In genomic region chr13:43994999-43995859, GRCh38 we compare ENCODE assay signal across 23 cellular contexts.
DNase-seq lines count a peak whose midpoint lies in the region; ATAC-seq and TF ChIP-seq lines count a peak whose summit lies in the region.
"Had no signal": no experiment of that assay in that cellular context is flagged by ENCODE, and none has a peak within 500 bp of the region (broad histone marks: within the 10 kb centered on the region; RNA-seq: fewer than 3 reads in every experiment).

No MANE protein-coding gene starts in this region.

- H3K9me3 ChIP-seq in HEK293 (ENCODE audit: control insufficient read depth, insufficient read depth, low read depth, low read length) (no peaks in the 10 kb centered on the region; the same call in 1 of the 2 replicates), mucosa of descending colon (peaks cover 19% of the 10 kb centered on the region)
- H3K9me3 ChIP-seq: SK-N-SH had no signal

- no peak overlapping the region for H3K27ac Mint-ChIP-seq in T-cell
- H3K27ac Mint-ChIP-seq: CD14-positive monocyte had no signal

- POLR2A ChIA-PET in HEK293 (lab: Yijun Ruan, JAX), result no interaction called here
- POLR2A ChIA-PET in T-cell (lab: Charles Lee), result no interaction called here

- DNase-seq in DMS53 (lab: John Stamatoyannopoulos, UW), result peak; percentile 49
- DNase-seq in DMS53 treated with DMSO at 0.1 percent for 48 hours (lab: John Stamatoyannopoulos, UW; ENCODE audit: unreplicated experiment), result no peak
- DNase-seq in NCI-H69 (lab: John Stamatoyannopoulos, UW), result peak; percentile 13
- DNase-seq in mucosa of descending colon, result peak in 1 of 3 donors; percentile 38
- DNase-seq in T-cell, result no peak
- DNase-seq: COR-L47, DMS 273 treated with DMSO at 0.1 percent for 48 hours, GOT3, IMR-90, Karpas-422, MG63, NCI-H1048, NCI-H1694, NCI-H2081 treated with DMSO at 0.1 percent for 48 hours, NCI-H446 treated with DMSO at 0.1 percent for 48 hours, RPMI8226, SHP77 treated with DMSO at 0.1 percent for 48 hours, SK-N-SH had no signal

- no peaks in the 10 kb centered on the region for H3K36me3 Mint-ChIP-seq in T-cell
- H3K36me3 Mint-ChIP-seq: CD14-positive monocyte had no signal

- CTCF ChIA-PET in HEK293 (lab: Yijun Ruan, JAX) (interaction anchor here (1.2 kb wide), 1 partner anchor 32 kb away, joined by 3 read pairs; no protein-coding TSS in a partner anchor), T-cell (lab: Charles Lee) (no interaction called here)

- H3K36me3 ChIP-seq in HEK293 (ENCODE audit: control insufficient read depth in 2 of 2, insufficient read depth in 1 of 2, low read length in 2 of 2), result no peaks in the 10 kb centered on the region
- no peaks in the 10 kb centered on the region for H3K36me3 ChIP-seq in mucosa of descending colon (ENCODE audit: low read depth)
- H3K36me3 ChIP-seq: MG63 had no signal

- no peak for TF ChIP-seq CTCF in HEK293 (tag by site-specific recombination; IDR thresholded peaks at IDR 0.05)
- TF ChIP-seq CTCF in mucosa of descending colon (IDR thresholded peaks at IDR 0.05), result no peak

- H3K4me1 ChIP-seq in HEK293 (ENCODE audit: control insufficient read depth, insufficient read depth, low read length) (no peaks in the 10 kb centered on the region), mucosa of descending colon (ENCODE audit: low read depth) (no peaks in the 10 kb centered on the region)

- no peak overlapping the region for H3K4me3 ChIP-seq in HEK293 (ENCODE audit: low read depth, low read length)
- H3K4me3 ChIP-seq in mucosa of descending colon, result no peak overlapping the region
- H3K4me3 ChIP-seq: MG63 had no signal

- peaks cover 4 to 14% of the 10 kb centered on the region in 2 donors for H3K27me3 Mint-ChIP-seq in T-cell

- peaks cover 0 to 14% (median 14%) of the 10 kb centered on the region in 3 donors for H3K9me3 Mint-ChIP-seq in T-cell

- intact Hi-C loops in mucosa of descending colon (cut with DNase I, micrococcal nuclease), result no loop called here

- peak; percentile 61 for ATAC-seq in mucosa of descending colon
- no peak for ATAC-seq in GM18511 (IDR thresholded peaks at IDR 0.05; ENCODE audit: unreplicated experiment)
- no peak for ATAC-seq in T-cell (replicated peaks in 1 of 4)
- ATAC-seq in HG03565 (IDR thresholded peaks at IDR 0.05; ENCODE audit: unreplicated experiment), result no peak

- no peaks in the 10 kb centered on the region for H3K4me1 Mint-ChIP-seq in T-cell
- H3K4me1 Mint-ChIP-seq: CD14-positive monocyte had no signal

- no peak overlapping the region for H3K4me3 Mint-ChIP-seq in T-cell
- H3K4me3 Mint-ChIP-seq: CD14-positive monocyte had no signal

- H3K27ac ChIP-seq in HEK293 (ENCODE audit: extremely low read depth, low read depth, low read length), result no peak overlapping the region
- H3K27ac ChIP-seq: 22Rv1 had no signal

TF ChIP-seq in HEK293, 187 proteins besides CTCF, POLR2A, EP300 and RAD21:
- peak; percentile 81 for TF ChIP-seq SETDB1 (IDR thresholded peaks at IDR 0.05; ENCODE audit: insufficient read length, low read length)
- no peak for TF ChIP-seq ZNF792 (tag by site-specific recombination; IDR thresholded peaks at IDR 0.05)

Comparison
In these comparisons a context has a peak if more than half of its experiments do, and no peak if none do; other contexts are left out.
1. DNase-seq: peak in DMS53 (single experiment) and NCI-H69 (single experiment); none in DMS53 treated with DMSO at 0.1 percent for 48 hours (single experiment) and T-cell (0 of 34).